Comparison of ENCODE assay signal across 8 cellular contexts in genomic region chr20:18588554-18589043, GRCh38. TPM values are rescaled to one million over a fixed set of nuclear protein-coding genes. Genes with fewer than 3 reads are reported as not detected.
A peak's percentile ranks its signal among the peaks of the same experiment; 100 is the strongest.
DNase-seq lines count a peak whose midpoint lies in the region; TF ChIP-seq lines count a peak whose summit lies in the region.

No MANE protein-coding gene starts in this region.

- H3K36me3 ChIP-seq in OCI-LY3 (replicated peaks; ENCODE audit: low read depth, low read length) (no peaks in the 10 kb centered on the region), endodermal cell (ENCODE audit: control insufficient read depth, insufficient read depth, low read length) (no peaks in the 10 kb centered on the region), neural progenitor cell (no peaks in the 10 kb centered on the region)

- H2AFZ ChIP-seq in OCI-LY3 (ENCODE audit: low read depth, low read length) (peak overlapping the region; percentile 94), neural progenitor cell (replicated peaks) (peak overlapping the region; percentile 89)

- no peaks in the 10 kb centered on the region for H3K9me3 Mint-ChIP-seq in activated naive CD4-positive, alpha-beta T cell treated with anti-CD3 and anti-CD28 coated beads, Interleukin-2, amount 10 ng/mL, durations not matched to agents 7 days and 5 days
- H3K9me3 Mint-ChIP-seq in endodermal cell = no peaks in the 10 kb centered on the region
- no peaks in the 10 kb centered on the region for H3K9me3 Mint-ChIP-seq in neural progenitor cell

- peak overlapping the region; percentile 87 for H3K27ac Mint-ChIP-seq in activated naive CD4-positive, alpha-beta T cell treated with anti-CD3 and anti-CD28 coated beads, Interleukin-2, amount 10 ng/mL, durations not matched to agents 7 days and 5 days
- H3K27ac Mint-ChIP-seq in endodermal cell = peak overlapping the region; percentile 69
- peak overlapping the region; percentile 81 for H3K27ac Mint-ChIP-seq in neural progenitor cell

- peak overlapping the region; percentile 86 for H3K4me3 Mint-ChIP-seq in activated naive CD4-positive, alpha-beta T cell treated with anti-CD3 and anti-CD28 coated beads, Interleukin-2, amount 10 ng/mL, durations not matched to agents 7 days and 5 days
- peak overlapping the region; percentile 74 for H3K4me3 Mint-ChIP-seq in endodermal cell
- H3K4me3 Mint-ChIP-seq in neural progenitor cell = peak overlapping the region; percentile 93

- H3K27me3 Mint-ChIP-seq in activated naive CD4-positive, alpha-beta T cell treated with anti-CD3 and anti-CD28 coated beads, Interleukin-2, amount 10 ng/mL, durations not matched to agents 7 days and 5 days = peaks cover 20% of the 10 kb centered on the region
- H3K27me3 Mint-ChIP-seq in endodermal cell (ENCODE audit: insufficient read depth) = no peaks in the 10 kb centered on the region
- H3K27me3 Mint-ChIP-seq in neural progenitor cell (ENCODE audit: insufficient read depth, low read depth) = no peaks in the 10 kb centered on the region

- 17 to 34% methylated on average over 5 to 19 of the region's 19 CpGs for WGBS in endodermal cell (ENCODE audit: insufficient coverage in 1 of 2, insufficient read length in 1 of 2), 2 experiments

- H3K4me3 ChIP-seq in OCI-LY3 (ENCODE audit: low read length) (peak overlapping the region; percentile 94), endodermal cell (ENCODE audit: low read length) (peak overlapping the region; percentile 95), neural progenitor cell (peak overlapping the region; percentile 74)

- H3K27ac ChIP-seq in OCI-LY3 (ENCODE audit: low read length) = no peak overlapping the region
- peak overlapping the region; percentile 86 for H3K27ac ChIP-seq in endodermal cell (ENCODE audit: low read depth, low read length)
- H3K27ac ChIP-seq in neural progenitor cell = no peak overlapping the region

- CTCF ChIA-PET in activated naive CD4-positive, alpha-beta T cell treated with anti-CD3 and anti-CD28 coated beads, Interleukin-2, amount 10 ng/mL, durations not matched to agents 7 days and 5 days (lab: Charles Lee) = no interaction called here

- H3K4me1 ChIP-seq in OCI-LY3 (ENCODE audit: low read length) = peaks cover 8% of the 10 kb centered on the region
- no peaks in the 10 kb centered on the region for H3K4me1 ChIP-seq in endodermal cell (ENCODE audit: control insufficient read depth, insufficient read depth, low read length)
- H3K4me1 ChIP-seq in neural progenitor cell = peaks cover 13% of the 10 kb centered on the region

- H3K9ac ChIP-seq in OCI-LY3 (ENCODE audit: low read length) (peak overlapping the region; percentile 80), endodermal cell (ENCODE audit: extremely low read depth, low read length, poor library complexity, severe bottlenecking) (peak overlapping the region; percentile 51), neural progenitor cell (no peak overlapping the region)

- no peak for DNase-seq in activated naive CD4-positive, alpha-beta T cell treated with anti-CD3 and anti-CD28 coated beads, Interleukin-2, amount 10 ng/mL, durations not matched to agents 7 days and 5 days
- no peak for DNase-seq in activated naive CD4-positive, alpha-beta T cell (lab: John Stamatoyannopoulos, UW)
- DNase-seq in endodermal cell = peak; percentile 65
- DNase-seq in neural progenitor cell (ENCODE audit: low spot score) = peak; percentile 58
- no peak for DNase-seq in stimulated activated CD4-positive, alpha-beta T cell treated with anti-CD3 and anti-CD28 coated beads, Interleukin-15, amount 100 ng/mL, for 24 hours
- DNase-seq in AG08395 (ENCODE audit: low spot score) = no peak
- no peak for DNase-seq in LoVo (ENCODE audit: low spot score)

- H3K9me3 ChIP-seq in OCI-LY3 (ENCODE audit: insufficient read depth, low read length) (no peaks in the 10 kb centered on the region), endodermal cell (ENCODE audit: control insufficient read depth, low read length) (no peaks in the 10 kb centered on the region), neural progenitor cell (ENCODE audit: low read depth) (no peaks in the 10 kb centered on the region)

- H4K20me1 ChIP-seq in OCI-LY3 (ENCODE audit: insufficient read depth, low read length) (no peaks in the 10 kb centered on the region), neural progenitor cell (ENCODE audit: low read depth) (no peaks in the 10 kb centered on the region)

- peaks cover 26% of the 10 kb centered on the region for H3K4me1 Mint-ChIP-seq in activated naive CD4-positive, alpha-beta T cell treated with anti-CD3 and anti-CD28 coated beads, Interleukin-2, amount 10 ng/mL, durations not matched to agents 7 days and 5 days
- peaks cover 9% of the 10 kb centered on the region for H3K4me1 Mint-ChIP-seq in endodermal cell
- peaks cover 21% of the 10 kb centered on the region for H3K4me1 Mint-ChIP-seq in neural progenitor cell

- H3K79me2 ChIP-seq in OCI-LY3 (ENCODE audit: low read length) (peaks cover 18% of the 10 kb centered on the region), neural progenitor cell (ENCODE audit: low read depth) (peaks cover 41% of the 10 kb centered on the region)

- no peaks in the 10 kb centered on the region for H3K36me3 Mint-ChIP-seq in activated naive CD4-positive, alpha-beta T cell treated with anti-CD3 and anti-CD28 coated beads, Interleukin-2, amount 10 ng/mL, durations not matched to agents 7 days and 5 days
- no peaks in the 10 kb centered on the region for H3K36me3 Mint-ChIP-seq in endodermal cell (ENCODE audit: low read depth)
- no peaks in the 10 kb centered on the region for H3K36me3 Mint-ChIP-seq in neural progenitor cell

- H3K4me2 ChIP-seq in OCI-LY3 (ENCODE audit: low read length) = peak overlapping the region; percentile 98
- peak overlapping the region; percentile 81 for H3K4me2 ChIP-seq in neural progenitor cell

- peaks cover 16% of the 10 kb centered on the region for H3F3A ChIP-seq in neural progenitor cell (ENCODE audit: low read depth)

- TF ChIP-seq CTCF in OCI-LY3 (IDR thresholded peaks at IDR 0.05; ENCODE audit: low read depth, low read length) = peak; percentile 23; the same call in 1 of the 2 replicates
- no peak for TF ChIP-seq CTCF in endodermal cell (conservative IDR thresholded peaks at IDR 0.05)
- peak; percentile 9 for TF ChIP-seq CTCF in neural progenitor cell (IDR thresholded peaks at IDR 0.05)

- H3K27me3 ChIP-seq in OCI-LY3 (ENCODE audit: low read depth, low read length) = 0 out of 2 replicates have a peak, but pooled peaks cover 3% of the 10 kb centered on the region
- no peaks in the 10 kb centered on the region for H3K27me3 ChIP-seq in endodermal cell (ENCODE audit: control insufficient read depth, insufficient read depth, low read length, poor library complexity, severe bottlenecking)
- no peaks in the 10 kb centered on the region for H3K27me3 ChIP-seq in neural progenitor cell

RNA-seq across cellular contexts. Expression of gene DTD1, which starts 0.7 kb away (rescaled TPM):
- 10 to 100 TPM; 34.2 to 44.0 TPM for total RNA-seq in endodermal cell
- 64.2 TPM for polyA plus RNA-seq in endodermal cell (2013, experiment 1 of 2)
- polyA plus RNA-seq in endodermal cell (2013, experiment 2 of 2) = 62.1 TPM
- 89.0 and 92.6 TPM in 2 replicates for total RNA-seq in neural progenitor cell (ENCODE audit: low replicate concordance)

RNA-seq across cellular contexts. Expression of gene SMIM26, which starts 21.4 kb away (rescaled TPM):
- total RNA-seq in endodermal cell (10 to 100 TPM; 67.6 to 80.3 TPM), neural progenitor cell (ENCODE audit: low replicate concordance) (99.3 and 150 TPM in 2 replicates)
- polyA plus RNA-seq in endodermal cell (2013, experiment 1 of 2) = 109 TPM
- 94.5 TPM for polyA plus RNA-seq in endodermal cell (2013, experiment 2 of 2)

Comparison
In these comparisons a context has a peak if more than half of its experiments do, and no peak if none do; other contexts are left out.
1. DNase-seq: peak in endodermal cell (single experiment) and neural progenitor cell (single experiment); none in activated naive CD4-positive, alpha-beta T cell treated with anti-CD3 and anti-CD28 coated beads, Interleukin-2, amount 10 ng/mL, durations not matched to agents 7 days and 5 days (single experiment), activated naive CD4-positive, alpha-beta T cell (0 of 4), stimulated activated CD4-positive, alpha-beta T cell treated with anti-CD3 and anti-CD28 coated beads, Interleukin-15, amount 100 ng/mL, for 24 hours (single experiment), AG08395 (single experiment) and LoVo (single experiment).
2. Peak in every context shown above with its lines, with median percentiles within 50 percentile points of each other: H3K27ac Mint-ChIP-seq, H3K4me3 Mint-ChIP-seq and H3K4me3 ChIP-seq.